Comparison of ENCODE assay signal across 1 cellular context in genomic region chr22:42721045-42721434, GRCh38.
TF ChIP-seq lines count a peak whose summit lies in the region.

No MANE protein-coding gene starts in this region.

TF ChIP-seq in GM23338, 12 proteins besides CTCF, POLR2A, EP300 and RAD21 (continued from another document):
- no peak for TF ChIP-seq ZNF462 (CRISPR knock-in tag; IDR thresholded peaks at IDR 0.05)
- no peak for TF ChIP-seq ZNF114 (CRISPR knock-in tag; IDR thresholded peaks at IDR 0.05)
- no peak for TF ChIP-seq POLR2AphosphoS5 (IDR thresholded peaks at IDR 0.05; ENCODE audit: low read depth)
